Comparison of ENCODE assay signal across 28 cellular contexts in the genomic region with DNA sequence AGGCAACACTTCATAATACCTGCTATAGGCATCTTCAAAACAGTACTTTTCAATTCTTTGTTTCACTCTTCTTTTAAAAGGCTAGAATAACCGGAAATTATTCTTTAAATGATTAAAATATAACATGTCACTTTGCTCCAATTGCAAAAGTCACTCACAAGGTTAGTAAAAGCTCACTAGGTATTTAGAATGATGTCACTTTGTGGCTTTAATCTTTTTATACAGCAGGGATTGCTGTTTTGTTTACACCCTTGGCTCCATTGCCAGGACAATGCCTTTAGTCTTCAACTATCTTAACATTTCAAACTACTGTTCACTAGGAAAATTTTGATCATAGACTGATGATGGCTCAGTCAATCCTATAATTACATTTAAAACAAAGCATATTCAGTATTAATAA.
DNase-seq lines count a peak whose midpoint lies in the region; ATAC-seq and TF ChIP-seq lines count a peak whose summit lies in the region.
"Had no signal": no experiment of that assay in that cellular context is flagged by ENCODE, and none has a peak within 500 bp of the region (broad histone marks: within the 10 kb centered on the region; RNA-seq: fewer than 3 reads in every experiment).

No MANE protein-coding gene starts in this region.

- no peak for TF ChIP-seq CTCF in choroid plexus epithelial cell (conservative IDR thresholded peaks at IDR 0.05; ENCODE audit: low read depth, low read length)
- TF ChIP-seq CTCF in mucosa of descending colon (IDR thresholded peaks at IDR 0.05): no peak
- TF ChIP-seq CTCF in type B pancreatic cell (conservative IDR thresholded peaks at IDR 0.05): no peak

- H2AFZ ChIP-seq in GM23248: no peak overlapping the region
- H2AFZ ChIP-seq: hepatocyte had no signal

- H3K36me3 ChIP-seq in GM23248 (ENCODE audit: low read depth) (no peaks in the 10 kb centered on the region), mucosa of descending colon (ENCODE audit: low read depth) (no peaks in the 10 kb centered on the region)
- H3K36me3 ChIP-seq: BE2C, gastrocnemius medialis, left ventricle myocardium inferior, SJSA1 had no signal

- peak overlapping the region in 1 of 6 donors; percentile 49 for H3K27ac Mint-ChIP-seq in immature natural killer cell
- H3K27ac Mint-ChIP-seq in type B pancreatic cell: no peak overlapping the region
- H3K27ac Mint-ChIP-seq: activated CD8-positive, alpha-beta T cell treated with anti-CD3 and anti-CD28 coated beads, Interleukin-2, amount 10 ng/mL, durations not matched to agents 7 days and 5 days; activated naive CD8-positive, alpha-beta T cell; progenitor cell of endocrine pancreas had no signal

- H3K4me2 ChIP-seq in GM23248 (ENCODE audit: unreplicated experiment): no peak overlapping the region
- H3K4me2 ChIP-seq: hepatocyte had no signal

- no peak overlapping the region for H3K9ac ChIP-seq in GM23248

- no peaks in the 10 kb centered on the region; the same call in 1 of the 2 replicates for H3K4me1 ChIP-seq in GM23248 (ENCODE audit: insufficient read depth)
- peaks cover 23% of the 10 kb centered on the region for H3K4me1 ChIP-seq in mucosa of descending colon (ENCODE audit: low read depth)
- H3K4me1 ChIP-seq: BE2C, SJSA1 had no signal

- H3K4me3 ChIP-seq in GM23248 (no peak overlapping the region), choroid plexus epithelial cell (ENCODE audit: low read depth, low read length) (no peak overlapping the region), mucosa of descending colon (no peak overlapping the region)
- H3K4me3 ChIP-seq: dorsolateral prefrontal cortex, gastrocnemius medialis, hepatocyte, left ventricle myocardium inferior, SJSA1, tibial nerve had no signal

- H3F3A ChIP-seq in GM23248 (ENCODE audit: insufficient read depth): no peaks in the 10 kb centered on the region

- H3K27ac ChIP-seq in GM23248: no peak overlapping the region
- H3K27ac ChIP-seq: dorsolateral prefrontal cortex, gastrocnemius medialis, hepatocyte, left ventricle myocardium inferior, SJSA1, tibial nerve, VCaP had no signal

- H3K36me3 Mint-ChIP-seq in immature natural killer cell: peaks cover 0 to 10% (median 0%) of the 10 kb centered on the region in 3 donors
- peaks cover 21% of the 10 kb centered on the region for H3K36me3 Mint-ChIP-seq in type B pancreatic cell

- H3K27me3 ChIP-seq in GM23248 (replicated peaks; ENCODE audit: insufficient read depth): no peaks in the 10 kb centered on the region
- H3K27me3 ChIP-seq: BE2C, dorsolateral prefrontal cortex, gastrocnemius medialis, hepatocyte, SJSA1, tibial nerve had no signal

- no peaks in the 10 kb centered on the region for H3K9me3 Mint-ChIP-seq in immature natural killer cell
- H3K9me3 Mint-ChIP-seq in type B pancreatic cell: no peaks in the 10 kb centered on the region
- H3K9me3 Mint-ChIP-seq: CD8-positive, alpha-beta memory T cell; H9 had no signal

- H3K4me3 Mint-ChIP-seq in immature natural killer cell: no peak overlapping the region
- no peak overlapping the region for H3K4me3 Mint-ChIP-seq in type B pancreatic cell
- H3K4me3 Mint-ChIP-seq: activated CD8-positive, alpha-beta T cell treated with anti-CD3 and anti-CD28 coated beads, Interleukin-2, amount 10 ng/mL, durations not matched to agents 7 days and 5 days; activated naive CD8-positive, alpha-beta T cell; H9 had no signal

- peak; percentile 53 for ATAC-seq in mucosa of descending colon
- ATAC-seq: activated CD8-positive, alpha-beta T cell treated with anti-CD3 and anti-CD28 coated beads, Interleukin-2, amount 10 ng/mL, durations not matched to agents 7 days and 5 days; gastrocnemius medialis had no signal

- DNase-seq in GM23248: peak; percentile 25
- DNase-seq in M059J (ENCODE audit: low read depth): peak; percentile 42
- DNase-seq in choroid plexus epithelial cell (ENCODE audit: low read depth): peak; percentile 19
- no peak for DNase-seq in mucosa of descending colon
- DNase-seq in effector CD8-positive, alpha-beta T cell (lab: John Stamatoyannopoulos, UW): no peak
- DNase-seq in immature natural killer cell: no peak
- no peak for DNase-seq in type B pancreatic cell (ENCODE audit: extremely low spot score, unreplicated experiment)
- DNase-seq: activated CD4-positive, alpha-beta T cell treated with anti-CD3 and anti-CD28 coated beads for 4 hours; activated CD8-positive, alpha-beta T cell treated with anti-CD3 and anti-CD28 coated beads, Interleukin-2, amount 10 ng/mL, durations not matched to agents 7 days and 5 days; BE2C; CD8-positive, alpha-beta memory T cell; central memory CD4-positive, alpha-beta T cell; DMS 273 treated with DMSO at 0.1 percent for 48 hours; dorsolateral prefrontal cortex; gastrocnemius medialis; H9; left ventricle myocardium inferior; mesendoderm; NCI-H1048; NCI-H2171; stimulated activated CD4-positive, alpha-beta T cell treated with anti-CD3 and anti-CD28 coated beads, Interleukin-4, amount 100 ng/mL, for 4 hours; T1000 had no signal

- H3K9me3 ChIP-seq in GM23248 (ENCODE audit: low read depth) (no peaks in the 10 kb centered on the region), mucosa of descending colon (no peaks in the 10 kb centered on the region)
- H3K9me3 ChIP-seq: BE2C, gastrocnemius medialis, left ventricle myocardium inferior, SJSA1, tibial nerve had no signal

- in situ Hi-C loops in GM23248 (cut with MboI): no loop called here

- H3K27me3 Mint-ChIP-seq in immature natural killer cell (ENCODE audit: low read depth in 3 of 3): no peaks in the 10 kb centered on the region
- no peaks in the 10 kb centered on the region for H3K27me3 Mint-ChIP-seq in type B pancreatic cell
- H3K27me3 Mint-ChIP-seq: activated naive CD8-positive, alpha-beta T cell; CD8-positive, alpha-beta memory T cell; progenitor cell of endocrine pancreas had no signal

- no peaks in the 10 kb centered on the region; the same call in 1 of the 2 replicates for H3K79me2 ChIP-seq in GM23248 (ENCODE audit: insufficient read depth)
- H3K79me2 ChIP-seq: hepatocyte had no signal

- 98 to 100% methylated on average over 1 of the region's 1 CpG for WGBS in GM23248 (ENCODE audit: low coverage in 1 of 2, low lambda C conversion rate in 2 of 2, missing lambda C conversion rate in 2 of 2), 2 experiments

- intact Hi-C loops in mucosa of descending colon (cut with DNase I, micrococcal nuclease): no loop called here

- H3K4me1 Mint-ChIP-seq in immature natural killer cell (peaks cover 26 to 44% of the 10 kb centered on the region in 2 donors), type B pancreatic cell (ENCODE audit: unreplicated experiment) (peaks cover 5% of the 10 kb centered on the region)
- H3K4me1 Mint-ChIP-seq: H9 had no signal

- H3K9me2 ChIP-seq in GM23248 (ENCODE audit: insufficient read depth): no peaks in the 10 kb centered on the region

- H4K20me1 ChIP-seq in GM23248 (ENCODE audit: insufficient read depth): no peaks in the 10 kb centered on the region

Comparison
In these comparisons a context has a peak if more than half of its experiments do, and no peak if none do; other contexts are left out.
1. DNase-seq: peak in GM23248 (single experiment), M059J (single experiment) and choroid plexus epithelial cell (single experiment); none in mucosa of descending colon (0 of 3), effector CD8-positive, alpha-beta T cell (single experiment), immature natural killer cell (0 of 3) and type B pancreatic cell (single experiment).